18 cellular contexts compared by ENCODE assay signal in genomic region chr16:80739523-80739922, GRCh38.
DNase-seq lines count a peak whose midpoint lies in the region; TF ChIP-seq lines count a peak whose summit lies in the region.
"Had no signal": no experiment of that assay in that cellular context is flagged by ENCODE, and none has a peak within 500 bp of the region (broad histone marks: within the 10 kb centered on the region; RNA-seq: fewer than 3 reads in every experiment).

No MANE protein-coding gene starts in this region.

- H3K14ac ChIP-seq in trophoblast cell (ENCODE audit: low read length): no peak overlapping the region

- no peak overlapping the region for H3K4me2 ChIP-seq in trophoblast cell (ENCODE audit: low read length)

- no peaks in the 10 kb centered on the region for H3K36me3 Mint-ChIP-seq in MCF 10A (ENCODE audit: insufficient read depth, unreplicated experiment)
- H3K36me3 Mint-ChIP-seq in activated naive CD8-positive, alpha-beta T cell treated with anti-CD3 and anti-CD28 coated beads for 36 hours: peaks cover 21% of the 10 kb centered on the region

- H3K9ac ChIP-seq in trophoblast cell (ENCODE audit: low read length): no peak overlapping the region

- no peak overlapping the region for H2AK5ac ChIP-seq in trophoblast cell (ENCODE audit: low read length)

- intact Hi-C loops in MCF 10A (cut with micrococcal nuclease): no loop called here
- intact Hi-C loops in breast epithelium (cut with DNase I; ENCODE audit: low total_unique reads): no loop called here
- intact Hi-C loops in posterior cingulate gyrus (cut with DNase I): no loop called here

- POLR2A ChIA-PET in MCF 10A (lab: Yijun Ruan, JAX) (no interaction called here), HEK293T (lab: Yijun Ruan, JAX) (no interaction called here)

- H3K23ac ChIP-seq in trophoblast cell (ENCODE audit: low read length): no peak overlapping the region

- H3K27ac ChIP-seq in breast epithelium: no peak overlapping the region
- H3K27ac ChIP-seq in trophoblast cell (ENCODE audit: low read depth, low read length): no peak overlapping the region
- H3K27ac ChIP-seq: body of pancreas, suprapubic skin had no signal

- H3K79me2 ChIP-seq in trophoblast cell (ENCODE audit: control insufficient read depth, insufficient read depth, low read length, poor library complexity): no peaks in the 10 kb centered on the region

- H3K4me3 Mint-ChIP-seq in MCF 10A (ENCODE audit: unreplicated experiment): no peak overlapping the region
- no peak overlapping the region for H3K4me3 Mint-ChIP-seq in activated naive CD8-positive, alpha-beta T cell treated with anti-CD3 and anti-CD28 coated beads for 36 hours
- H3K4me3 Mint-ChIP-seq: activated naive CD4-positive, alpha-beta T cell treated with anti-CD3 and anti-CD28 coated beads, Interleukin-2, amount 50 U/mL, for 24 hours; natural killer cell treated with Interleukin-12 subunit alpha and Interleukin-12 subunit beta and Interleukin-15 and Interleukin-18, amount 100 ng/mL, for 72 hours had no signal

- H3K79me1 ChIP-seq in trophoblast cell (ENCODE audit: low read length): no peaks in the 10 kb centered on the region

- peaks cover 10% of the 10 kb centered on the region for H3K9me3 Mint-ChIP-seq in MCF 10A (ENCODE audit: unreplicated experiment)
- H3K9me3 Mint-ChIP-seq in activated naive CD8-positive, alpha-beta T cell treated with anti-CD3 and anti-CD28 coated beads for 36 hours: peaks cover 5% of the 10 kb centered on the region
- H3K9me3 Mint-ChIP-seq: activated naive CD4-positive, alpha-beta T cell treated with anti-CD3 and anti-CD28 coated beads, Interleukin-2, amount 50 U/mL, for 24 hours; natural killer cell treated with Interleukin-12 subunit alpha and Interleukin-12 subunit beta and Interleukin-15 and Interleukin-18, amount 100 ng/mL, for 72 hours had no signal

- H3K27me3 Mint-ChIP-seq in MCF 10A (ENCODE audit: insufficient read depth, unreplicated experiment): peaks cover 8% of the 10 kb centered on the region
- no peaks in the 10 kb centered on the region for H3K27me3 Mint-ChIP-seq in activated naive CD8-positive, alpha-beta T cell treated with anti-CD3 and anti-CD28 coated beads for 36 hours
- H3K27me3 Mint-ChIP-seq: activated naive CD4-positive, alpha-beta T cell treated with anti-CD3 and anti-CD28 coated beads, Interleukin-2, amount 50 U/mL, for 24 hours; natural killer cell treated with Interleukin-12 subunit alpha and Interleukin-12 subunit beta and Interleukin-15 and Interleukin-18, amount 100 ng/mL, for 72 hours had no signal

- no peak overlapping the region for H2BK5ac ChIP-seq in trophoblast cell (ENCODE audit: low read depth, low read length, poor library complexity)

- DNase-seq in MCF 10A (ENCODE audit: unreplicated experiment) (peak; percentile 56), breast epithelium (ENCODE audit: low spot score in 2 of 2) (no peak), posterior cingulate gyrus (peak in 8 of 10 donors; percentile 36 to 94 (median 68)), superior temporal gyrus (ENCODE audit: extremely low spot score) (peak; percentile 46), trophoblast cell (no peak), amniotic stem cell (lab: John Stamatoyannopoulos, UW) (no peak), HEK293T (ENCODE audit: extremely low spot score) (no peak)
- peak; percentile 6 for DNase-seq in activated naive CD8-positive, alpha-beta T cell treated with anti-CD3 and anti-CD28 coated beads for 36 hours
- DNase-seq: activated CD8-positive, alpha-beta memory T cell treated with anti-CD3 and anti-CD28 coated beads for 24 hours; body of pancreas; COR-L47; cortex of kidney; GOT3; mesenchymal stem cell; NCI-H2171 treated with DMSO at 0.1 percent for 48 hours had no signal

- H3K27me3 ChIP-seq in breast epithelium: no peaks in the 10 kb centered on the region
- no peaks in the 10 kb centered on the region for H3K27me3 ChIP-seq in trophoblast cell (ENCODE audit: insufficient read depth, low read length)
- H3K27me3 ChIP-seq: body of pancreas, suprapubic skin had no signal

- H3K4me1 Mint-ChIP-seq in MCF 10A (ENCODE audit: insufficient read depth, unreplicated experiment): peaks cover 27% of the 10 kb centered on the region
- peaks cover 8% of the 10 kb centered on the region for H3K4me1 Mint-ChIP-seq in activated naive CD8-positive, alpha-beta T cell treated with anti-CD3 and anti-CD28 coated beads for 36 hours

- no peaks in the 10 kb centered on the region for H3K4me1 ChIP-seq in breast epithelium
- no peaks in the 10 kb centered on the region for H3K4me1 ChIP-seq in trophoblast cell (ENCODE audit: control insufficient read depth in 1 of 2, insufficient read depth in 2 of 2, low read length in 2 of 2)
- H3K4me1 ChIP-seq: body of pancreas, suprapubic skin had no signal

- BruUV-seq in MCF 10A (replicated peaks; lab: Mats Ljungman, UMichigan): no TSS peak

- no CpG with 5 or more reads among the region's 6 CpGs for WGBS in trophoblast cell (ENCODE audit: extremely low coverage, insufficient coverage, insufficient read length)

- H3K9me3 ChIP-seq in breast epithelium: peaks cover 10 to 14% of the 10 kb centered on the region in 2 donors
- H3K9me3 ChIP-seq in trophoblast cell (ENCODE audit: insufficient read depth, low read depth, low read length): peaks cover 2% of the 10 kb centered on the region
- H3K9me3 ChIP-seq: suprapubic skin had no signal

- H4K8ac ChIP-seq in trophoblast cell (ENCODE audit: low read depth, low read length): no peak overlapping the region

- TF ChIP-seq CTCF in MCF 10A (IDR thresholded peaks at IDR 0.05; ENCODE audit: unreplicated experiment): no peak
- no peak for TF ChIP-seq CTCF in breast epithelium (IDR thresholded peaks at IDR 0.05)

- H3K4ac ChIP-seq in trophoblast cell (ENCODE audit: low read depth, low read length): no peak overlapping the region

- H4K91ac ChIP-seq in trophoblast cell (ENCODE audit: low read depth, low read length): no peak overlapping the region

- no peak overlapping the region for H2AFZ ChIP-seq in trophoblast cell (ENCODE audit: insufficient read depth, low read length, poor library complexity)

- H2BK12ac ChIP-seq in trophoblast cell (ENCODE audit: low read length): no peak overlapping the region

- no peak overlapping the region for H3K4me3 ChIP-seq in breast epithelium
- no peak overlapping the region for H3K4me3 ChIP-seq in trophoblast cell (ENCODE audit: low read depth, low read length)
- H3K4me3 ChIP-seq: body of pancreas, suprapubic skin had no signal

- H3K18ac ChIP-seq in trophoblast cell (ENCODE audit: low read length): no peak overlapping the region

- H3K36me3 ChIP-seq in breast epithelium (no peaks in the 10 kb centered on the region), trophoblast cell (ENCODE audit: control insufficient read depth in 1 of 2, insufficient read depth in 2 of 2, low read length in 2 of 2) (no peaks in the 10 kb centered on the region)
- H3K36me3 ChIP-seq: suprapubic skin had no signal

- H2BK120ac ChIP-seq in trophoblast cell (ENCODE audit: insufficient read depth, low read length, poor library complexity): no peak overlapping the region

- CTCF ChIA-PET in MCF 10A (lab: Yijun Ruan, JAX): interaction anchor here (0.6 kb wide), 1 partner anchor 498 kb away, joined by 3 read pairs; no protein-coding TSS in a partner anchor
- CTCF ChIA-PET in HEK293T (lab: Yijun Ruan, JAX): no interaction called here

- no peak for TF ChIP-seq POLR2A in breast epithelium (IDR thresholded peaks at IDR 0.05)

- H3K27ac Mint-ChIP-seq in MCF 10A (ENCODE audit: low read depth, unreplicated experiment): no peak overlapping the region
- no peak overlapping the region for H3K27ac Mint-ChIP-seq in activated naive CD8-positive, alpha-beta T cell treated with anti-CD3 and anti-CD28 coated beads for 36 hours
- H3K27ac Mint-ChIP-seq: activated naive CD4-positive, alpha-beta T cell treated with anti-CD3 and anti-CD28 coated beads, Interleukin-2, amount 50 U/mL, for 24 hours; natural killer cell treated with Interleukin-12 subunit alpha and Interleukin-12 subunit beta and Interleukin-15 and Interleukin-18, amount 100 ng/mL, for 72 hours had no signal

- no peak overlapping the region for H4K12ac ChIP-seq in trophoblast cell (ENCODE audit: low read depth, low read length)

TF ChIP-seq in HEK293T, 16 proteins besides CTCF, POLR2A, EP300 and RAD21:
- TF ChIP-seq HDGF (IDR thresholded peaks at IDR 0.05; ENCODE audit: borderline replicate concordance): no peak
- TF ChIP-seq FOXK2 (IDR thresholded peaks at IDR 0.05): no peak
- no peak for TF ChIP-seq ELF4 (IDR thresholded peaks at IDR 0.05)
- TF ChIP-seq NFRKB (IDR thresholded peaks at IDR 0.05): no peak
- TF ChIP-seq TARDBP (IDR thresholded peaks at IDR 0.05): no peak

Comparison
In these comparisons a context has a peak if more than half of its experiments do, and no peak if none do; other contexts are left out.
1. DNase-seq: peak in MCF 10A (single experiment), activated naive CD8-positive, alpha-beta T cell treated with anti-CD3 and anti-CD28 coated beads for 36 hours (single experiment), posterior cingulate gyrus (8 of 10) and superior temporal gyrus (single experiment); none in breast epithelium (0 of 2), trophoblast cell (0 of 2), amniotic stem cell (single experiment) and HEK293T (single experiment).